In genomic region chr10:78657622-78658165, GRCh38 we compare ENCODE assay signal across 8 cellular contexts.
DNase-seq lines count a peak whose midpoint lies in the region; ATAC-seq and TF ChIP-seq lines count a peak whose summit lies in the region.

No MANE protein-coding gene starts in this region.

- no peak for TF ChIP-seq POLR2A in erythroblast (IDR thresholded peaks at IDR 0.05; ENCODE audit: low read length)

- H3K27ac ChIP-seq in DND-41 (ENCODE audit: low read length): no peak overlapping the region

- no peaks in the 10 kb centered on the region for H3K79me2 ChIP-seq in DND-41 (ENCODE audit: insufficient read depth, low read length)

- TF ChIP-seq CTCF in DND-41 (IDR thresholded peaks at IDR 0.05; ENCODE audit: borderline replicate concordance, extremely low read depth, low read length, poor library complexity, severe bottlenecking): peak; percentile 85

- no peak overlapping the region for H3K4me2 ChIP-seq in DND-41 (ENCODE audit: insufficient read depth, low read length)

- DNase-seq in DND-41 (peak; percentile 71), NOMO-1 treated with dmso at 0.1 percent for 144 hours (lab: John Stamatoyannopoulos, UW; ENCODE audit: unreplicated experiment) (peak; percentile 41), erythroblast (lab: John Stamatoyannopoulos, UW) (peak; percentile 45 to 70), mucosa of gallbladder (ENCODE audit: low spot score) (peak; percentile 74)
- DNase-seq in activated CD8-positive, alpha-beta memory T cell treated with anti-CD3 and anti-CD28 coated beads, Interleukin-2, amount 50 U/mL, for 4 hours: peak; percentile 59
- peak; percentile 43 for DNase-seq in stimulated activated CD8-positive, alpha-beta memory T cell treated with anti-CD3 and anti-CD28 coated beads, Interleukin-7, amount 100 ng/mL, for 24 hours (ENCODE audit: low read depth)

- H3K9me3 ChIP-seq in DND-41 (ENCODE audit: insufficient read depth, low read length, severe bottlenecking): no peaks in the 10 kb centered on the region

- no peak overlapping the region for H3K9ac ChIP-seq in DND-41 (ENCODE audit: low read depth, low read length)

- H3K36me3 ChIP-seq in DND-41 (ENCODE audit: insufficient read depth, low read length): no peaks in the 10 kb centered on the region

- no peak overlapping the region for H3K4me3 ChIP-seq in DND-41 (ENCODE audit: low read depth in 1 of 2, low read length in 2 of 2)

- H3K27me3 ChIP-seq in DND-41 (ENCODE audit: insufficient read depth, low read length, poor library complexity): peaks cover 17% of the 10 kb centered on the region

- ATAC-seq in DND-41 (ENCODE audit: insufficient read depth, low read depth) (peak; percentile 97), HG03045 (IDR thresholded peaks at IDR 0.05; ENCODE audit: unreplicated experiment) (peak; percentile 49), GM19452 (IDR thresholded peaks at IDR 0.05; ENCODE audit: unreplicated experiment) (no peak)

- H4K20me1 ChIP-seq in DND-41 (ENCODE audit: insufficient read depth, low read length): 0 out of 2 replicates have a peak, but pooled peaks cover 2% of the 10 kb centered on the region

- no peaks in the 10 kb centered on the region for H3K4me1 ChIP-seq in DND-41 (ENCODE audit: insufficient read depth, low read length)

- no peak overlapping the region for H2AFZ ChIP-seq in DND-41 (ENCODE audit: low read depth, low read length)
